ENCODE assay signal across 34 cellular contexts in genomic region chr17:68418876-68419275, GRCh38.
"Had no signal": no experiment of that assay in that cellular context is flagged by ENCODE, and none has a peak within 500 bp of the region (broad histone marks: within the 10 kb centered on the region; RNA-seq: fewer than 3 reads in every experiment).

No MANE protein-coding gene starts in this region.

- H3K27ac Mint-ChIP-seq: activated B cell treated with CpG ODN at 0.5 μM for 24 hours; activated CD4-positive, alpha-beta memory T cell treated with anti-CD3 and anti-CD28 coated beads for 36 hours; activated naive CD4-positive, alpha-beta T cell treated with anti-CD3 and anti-CD28 coated beads, Interleukin-2, amount 10 ng/mL, durations not matched to agents 7 days and 5 days; activated naive CD4-positive, alpha-beta T cell treated with anti-CD3 and anti-CD28 coated beads, Interleukin-2, amount 50 U/mL, for 72 hours; activated naive CD8-positive, alpha-beta T cell treated with anti-CD3 and anti-CD28 coated beads, Interleukin-2, amount 10 ng/mL, durations not matched to agents 7 days and 5 days; activated T-cell treated with anti-CD3 and anti-CD28 coated beads, Interleukin-2, amount 50 U/mL, for 24 hours; activated T-cell treated with anti-CD3 and anti-CD28 coated beads, Interleukin-2, amount 50 U/mL, for 72 hours; brain; T-helper 17 cell; T-helper 2 cell treated with Interferon-gamma antibody and Interleukin-4, amounts not matched to agents 5 μg/mL and 100 μg/mL, for 36 hours had no signal

- H3K36me3 ChIP-seq: breast epithelium, colonic mucosa, WERI-Rb-1 had no signal

- H3K27ac ChIP-seq: ascending aorta, breast epithelium, cardiac muscle cell, colonic mucosa, dorsolateral prefrontal cortex, foreskin keratinocyte, gastrocnemius medialis, heart left ventricle, WERI-Rb-1 had no signal

- H3K9me3 Mint-ChIP-seq: activated B cell treated with CpG ODN at 0.5 μM for 24 hours; activated naive CD4-positive, alpha-beta T cell treated with anti-CD3 and anti-CD28 coated beads, Interleukin-2, amount 50 U/mL, for 72 hours; activated T-cell treated with anti-CD3 and anti-CD28 coated beads, Interleukin-2, amount 50 U/mL, for 24 hours; effector memory CD8-positive, alpha-beta T cell had no signal

- H3K36me3 Mint-ChIP-seq: activated naive CD4-positive, alpha-beta T cell treated with anti-CD3 and anti-CD28 coated beads, Interleukin-2, amount 50 U/mL, for 72 hours had no signal

- H3K4me3 Mint-ChIP-seq: activated B cell treated with CpG ODN at 0.5 μM for 24 hours; activated CD4-positive, alpha-beta memory T cell treated with anti-CD3 and anti-CD28 coated beads for 36 hours; activated naive CD4-positive, alpha-beta T cell treated with anti-CD3 and anti-CD28 coated beads, Interleukin-2, amount 10 ng/mL, durations not matched to agents 7 days and 5 days; activated naive CD8-positive, alpha-beta T cell treated with anti-CD3 and anti-CD28 coated beads, Interleukin-2, amount 10 ng/mL, durations not matched to agents 7 days and 5 days; activated T-cell treated with anti-CD3 and anti-CD28 coated beads, Interleukin-2, amount 50 U/mL, for 24 hours; activated T-cell treated with anti-CD3 and anti-CD28 coated beads, Interleukin-2, amount 50 U/mL, for 72 hours; brain; effector memory CD8-positive, alpha-beta T cell; T-helper 17 cell; T-helper 2 cell treated with Interferon-gamma antibody and Interleukin-4, amounts not matched to agents 5 μg/mL and 100 μg/mL, for 36 hours had no signal

- ATAC-seq: activated CD4-positive, CD25-positive, alpha-beta regulatory T cell treated with anti-CD3 and anti-CD28 coated beads, Interleukin-2, amount 50 U/mL, for 24 hours; activated naive CD4-positive, alpha-beta T cell treated with anti-CD3 and anti-CD28 coated beads, Interleukin-2, amount 50 U/mL, for 72 hours; activated T-cell treated with anti-CD3 and anti-CD28 coated beads, Interleukin-2, amount 50 U/mL, for 72 hours; effector memory CD8-positive, alpha-beta T cell; esophagus mucosa; foreskin keratinocyte; gastrocnemius medialis; T-helper 17 cell had no signal

- H3K27me3 Mint-ChIP-seq: activated B cell treated with CpG ODN at 0.5 μM for 24 hours; activated CD4-positive, alpha-beta memory T cell treated with anti-CD3 and anti-CD28 coated beads for 36 hours; activated naive CD4-positive, alpha-beta T cell treated with anti-CD3 and anti-CD28 coated beads, Interleukin-2, amount 10 ng/mL, durations not matched to agents 7 days and 5 days; activated naive CD8-positive, alpha-beta T cell treated with anti-CD3 and anti-CD28 coated beads, Interleukin-2, amount 10 ng/mL, durations not matched to agents 7 days and 5 days; activated T-cell treated with anti-CD3 and anti-CD28 coated beads, Interleukin-2, amount 50 U/mL, for 24 hours; effector memory CD8-positive, alpha-beta T cell; T-helper 17 cell had no signal

- DNase-seq: activated B cell treated with CpG ODN at 0.5 μM for 24 hours; activated CD4-positive, alpha-beta memory T cell treated with anti-CD3 and anti-CD28 coated beads for 36 hours; activated CD4-positive, alpha-beta T cell treated with anti-CD3 and anti-CD28 coated beads for 48 hours; activated CD4-positive, alpha-beta T cell treated with anti-CD3 and anti-CD28 coated beads, Interleukin-2, amount 50 U/mL, for 1 hour; activated CD8-positive, alpha-beta memory T cell treated with anti-CD3 and anti-CD28 coated beads, Interleukin-2, amount 50 U/mL, for 48 hours; activated gamma-delta T cell; activated naive CD4-positive, alpha-beta T cell; activated naive CD4-positive, alpha-beta T cell treated with anti-CD3 and anti-CD28 coated beads, Interleukin-2, amount 10 ng/mL, durations not matched to agents 7 days and 5 days; activated naive CD8-positive, alpha-beta T cell treated with anti-CD3 and anti-CD28 coated beads, Interleukin-2, amount 10 ng/mL, durations not matched to agents 7 days and 5 days; activated T-cell treated with anti-CD3 and anti-CD28 coated beads for 4 hours; activated T-cell treated with anti-CD3 and anti-CD28 coated beads, Interleukin-2, amount 50 U/mL, for 24 hours; activated T-cell treated with anti-CD3 and anti-CD28 coated beads, Interleukin-2, amount 50 U/mL, for 72 hours; central memory CD4-positive, alpha-beta T cell; cerebellar nuclear complex; colonic mucosa; dorsolateral prefrontal cortex; effector CD4-positive, alpha-beta T cell; effector memory CD8-positive, alpha-beta T cell; foreskin keratinocyte; gastrocnemius medialis; glutamatergic neuron; heart left ventricle; hypothalamus; T-helper 17 cell; T1000; WERI-Rb-1 had no signal

- H3K4me3 ChIP-seq: ascending aorta, breast epithelium, cardiac muscle cell, colonic mucosa, dorsolateral prefrontal cortex, gastrocnemius medialis, heart left ventricle had no signal

- H3K4me1 ChIP-seq: ascending aorta, breast epithelium, colonic mucosa, foreskin keratinocyte, gastrocnemius medialis had no signal

- H3K27me3 ChIP-seq: ascending aorta, breast epithelium, cardiac muscle cell, colonic mucosa, foreskin keratinocyte, gastrocnemius medialis, heart left ventricle had no signal
